ENCODE assay signal across 14 cellular contexts in the genomic region with DNA sequence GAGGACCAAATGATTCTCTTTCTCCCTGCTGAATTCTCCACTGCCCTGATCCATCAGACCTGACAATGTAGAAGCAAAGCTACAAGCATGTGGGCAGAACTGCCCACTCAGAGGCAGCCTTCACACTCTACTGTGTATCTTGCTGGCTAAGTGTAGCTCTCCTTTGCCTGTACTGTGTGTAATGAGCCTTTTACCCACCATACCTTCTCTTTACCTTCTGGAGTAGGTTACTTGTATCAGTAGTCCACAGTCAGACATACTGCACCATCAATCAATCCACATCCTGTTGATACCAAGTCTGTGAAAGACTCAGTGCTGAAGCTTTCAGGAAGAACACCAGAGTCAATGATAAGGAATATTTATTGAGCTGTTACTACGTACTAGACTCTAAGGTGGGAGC.
"Had no signal": no experiment of that assay in that cellular context is flagged by ENCODE, and none has a peak within 500 bp of the region (broad histone marks: within the 10 kb centered on the region; RNA-seq: fewer than 3 reads in every experiment).

No MANE protein-coding gene starts in this region.

- H3K36me3 Mint-ChIP-seq: stimulated activated naive B cell treated with anti-CD40 and anti-IgM and Interleukin-4, amounts not matched to agents 10 μg/mL and 1 μg/mL and 100 μg/mL, for 72 hours had no signal

- ATAC-seq: sciatic nerve had no signal

- DNase-seq: activated CD4-positive, alpha-beta memory T cell treated with anti-CD3 and anti-CD28 coated beads for 36 hours; activated naive CD4-positive, alpha-beta T cell; aorta; brain microvascular endothelial cell; foreskin melanocyte; glutamatergic neuron; hippocampal formation; stimulated activated CD4-positive, alpha-beta T cell treated with anti-CD3 and anti-CD28 coated beads, Interleukin-4, amount 100 ng/mL, for 24 hours; stimulated activated naive B cell treated with anti-CD40 and anti-IgM and Interleukin-4, amounts not matched to agents 10 μg/mL and 1 μg/mL and 100 μg/mL, for 72 hours; SW 1271; thyroid gland had no signal

- H3K4me3 Mint-ChIP-seq: activated CD4-positive, alpha-beta memory T cell treated with anti-CD3 and anti-CD28 coated beads for 36 hours; nephron; stimulated activated naive B cell treated with anti-CD40 and anti-IgM and Interleukin-4, amounts not matched to agents 10 μg/mL and 1 μg/mL and 100 μg/mL, for 72 hours; T-helper 2 cell treated with Interferon-gamma antibody and Interleukin-4, amounts not matched to agents 5 μg/mL and 100 μg/mL, for 36 hours had no signal

- H3K4me1 Mint-ChIP-seq: nephron; stimulated activated naive B cell treated with anti-CD40 and anti-IgM and Interleukin-4, amounts not matched to agents 10 μg/mL and 1 μg/mL and 100 μg/mL, for 72 hours had no signal

- H3K27me3 Mint-ChIP-seq: activated CD4-positive, alpha-beta memory T cell treated with anti-CD3 and anti-CD28 coated beads for 36 hours; stimulated activated naive B cell treated with anti-CD40 and anti-IgM and Interleukin-4, amounts not matched to agents 10 μg/mL and 1 μg/mL and 100 μg/mL, for 72 hours had no signal

- H3K9me3 Mint-ChIP-seq: nephron had no signal

- H3K27ac Mint-ChIP-seq: activated CD4-positive, alpha-beta memory T cell treated with anti-CD3 and anti-CD28 coated beads for 36 hours; nephron; stimulated activated naive B cell treated with anti-CD40 and anti-IgM and Interleukin-4, amounts not matched to agents 10 μg/mL and 1 μg/mL and 100 μg/mL, for 72 hours; T-helper 2 cell treated with Interferon-gamma antibody and Interleukin-4, amounts not matched to agents 5 μg/mL and 100 μg/mL, for 36 hours had no signal
